ENCODE assay signal across 2 cellular contexts in genomic region chr11:1831338-1832180, GRCh38.
A peak's percentile ranks its signal among the peaks of the same experiment; 100 is the strongest.
TF ChIP-seq lines count a peak whose summit lies in the region.

No MANE protein-coding gene starts in this region.

TF ChIP-seq in GM12878, 131 proteins besides CTCF, POLR2A, EP300 and RAD21:
- TF ChIP-seq YY1 (IDR thresholded peaks at IDR 0.05; ENCODE audit: low read depth, low read length) = 0 out of 2 replicates have a peak, but pooled peaks have one; percentile 32
- TF ChIP-seq, protein P1, sequence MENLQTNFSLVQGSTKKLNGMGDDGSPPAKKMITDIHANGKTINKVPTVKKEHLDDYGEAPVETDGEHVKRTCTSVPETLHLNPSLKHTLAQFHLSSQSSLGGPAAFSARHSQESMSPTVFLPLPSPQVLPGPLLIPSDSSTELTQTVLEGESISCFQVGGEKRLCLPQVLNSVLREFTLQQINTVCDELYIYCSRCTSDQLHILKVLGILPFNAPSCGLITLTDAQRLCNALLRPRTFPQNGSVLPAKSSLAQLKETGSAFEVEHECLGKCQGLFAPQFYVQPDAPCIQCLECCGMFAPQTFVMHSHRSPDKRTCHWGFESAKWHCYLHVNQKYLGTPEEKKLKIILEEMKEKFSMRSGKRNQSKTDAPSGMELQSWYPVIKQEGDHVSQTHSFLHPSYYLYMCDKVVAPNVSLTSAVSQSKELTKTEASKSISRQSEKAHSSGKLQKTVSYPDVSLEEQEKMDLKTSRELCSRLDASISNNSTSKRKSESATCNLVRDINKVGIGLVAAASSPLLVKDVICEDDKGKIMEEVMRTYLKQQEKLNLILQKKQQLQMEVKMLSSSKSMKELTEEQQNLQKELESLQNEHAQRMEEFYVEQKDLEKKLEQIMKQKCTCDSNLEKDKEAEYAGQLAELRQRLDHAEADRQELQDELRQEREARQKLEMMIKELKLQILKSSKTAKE (IDR thresholded peaks at IDR 0.05; ENCODE audit: low read depth, poor library complexity, severe bottlenecking) = no peak

TF ChIP-seq in SK-N-SH treated with all-trans-retinoic acid at 6 μM for 48 hours, 23 proteins besides CTCF, POLR2A, EP300 and RAD21:
- TF ChIP-seq ARNTL (CRISPR knock-in tag; IDR thresholded peaks at IDR 0.05; ENCODE audit: borderline replicate concordance, low read depth) (no peak), CREB5 (CRISPR knock-in tag; IDR thresholded peaks at IDR 0.05; ENCODE audit: low read depth) (no peak), ESRRG (CRISPR knock-in tag; IDR thresholded peaks at IDR 0.05) (no peak), ZNF8 (CRISPR knock-in tag; IDR thresholded peaks at IDR 0.05) (no peak), GLIS3 (CRISPR knock-in tag; IDR thresholded peaks at IDR 0.05) (no peak), TOX (CRISPR knock-in tag; IDR thresholded peaks at IDR 0.05; ENCODE audit: borderline replicate concordance) (no peak), BACH2 (CRISPR knock-in tag; IDR thresholded peaks at IDR 0.05; ENCODE audit: borderline replicate concordance) (no peak), ISL1 (CRISPR knock-in tag; IDR thresholded peaks at IDR 0.05) (no peak), PPARA (CRISPR knock-in tag; IDR thresholded peaks at IDR 0.05; ENCODE audit: borderline replicate concordance) (no peak), ZC3H10 (CRISPR knock-in tag; IDR thresholded peaks at IDR 0.05) (no peak), ZFP30 (CRISPR knock-in tag; IDR thresholded peaks at IDR 0.05) (no peak), OSR1 (CRISPR knock-in tag; IDR thresholded peaks at IDR 0.05) (no peak)
